ENCODE assay signal across 1 cellular context in the genomic region with DNA sequence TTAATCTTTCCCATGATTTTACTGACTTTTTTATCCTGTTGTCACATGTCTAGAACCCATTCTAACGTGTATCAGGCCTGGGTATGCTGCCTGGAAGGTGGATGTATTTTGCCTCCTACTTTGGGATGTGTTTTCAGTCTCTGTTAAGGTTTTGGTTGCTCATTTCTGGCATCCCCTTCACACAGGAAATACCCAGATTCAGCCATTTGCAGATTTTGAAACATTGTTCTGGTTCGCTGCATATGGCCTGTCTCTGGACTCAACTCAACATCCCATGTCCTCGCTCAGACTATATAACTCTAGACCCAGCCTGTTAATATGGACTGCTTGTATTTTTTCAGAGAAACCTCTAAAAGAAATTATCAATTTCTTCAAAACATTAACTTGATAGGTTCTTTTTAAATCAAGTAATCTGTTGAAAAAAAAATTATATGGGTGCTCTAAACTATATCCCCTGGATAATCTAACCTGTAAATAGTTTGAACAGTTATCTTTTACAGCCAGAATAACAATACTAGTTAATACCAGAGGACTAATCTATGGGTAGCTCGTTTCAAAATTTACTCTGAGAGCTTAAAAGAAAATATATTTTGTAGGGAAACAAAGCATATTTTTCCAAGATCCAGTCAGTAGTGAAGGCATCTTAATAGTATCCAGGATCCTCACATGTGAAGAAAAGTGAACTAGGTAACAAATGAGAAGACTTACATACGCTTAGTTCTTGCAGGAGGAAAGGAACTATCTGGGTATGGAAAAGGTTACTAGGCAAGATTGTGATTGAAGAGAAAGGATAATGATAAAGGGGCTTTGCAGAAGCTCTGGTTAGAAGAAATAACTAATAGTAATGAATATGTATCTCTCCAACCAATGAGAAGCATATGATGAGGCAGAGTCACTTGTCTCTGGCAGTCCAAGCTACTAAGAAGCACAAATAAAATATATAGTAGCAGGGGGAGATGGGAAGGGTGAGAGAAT.
TF ChIP-seq lines count a peak whose summit lies in the region.

No MANE protein-coding gene starts in this region.

TF ChIP-seq in HCT116, 20 proteins besides CTCF, POLR2A, EP300 and RAD21 (continued from another document):
- TF ChIP-seq FOSL1 (IDR thresholded peaks at IDR 0.05; ENCODE audit: low read depth) (no peak), ZBTB33 (IDR thresholded peaks at IDR 0.05; ENCODE audit: extremely low read depth, insufficient replicate concordance, low read length) (no peak), CBX3 (IDR thresholded peaks at IDR 0.05; ENCODE audit: low read depth) (no peak), EZH2 (IDR thresholded peaks at IDR 0.05) (no peak)
